8 cellular contexts compared by ENCODE assay signal in genomic region chr17:67996301-67997171, GRCh38. TPM values are rescaled to one million over a fixed set of nuclear protein-coding genes. Genes with fewer than 3 reads are reported as not detected.
A peak's percentile ranks its signal among the peaks of the same experiment; 100 is the strongest.
DNase-seq lines count a peak whose midpoint lies in the region; TF ChIP-seq lines count a peak whose summit lies in the region.
"Not testable (repeated sequence)": the region's sequence is repeated elsewhere in the genome, so short reads cannot be mapped to it uniquely, and the experiment has no call there.

TSS of gene C17orf58 (minus strand) at chr17:67996469. CDS start at chr17:67996198, 271 bp downstream.

- DNase-seq in AG08396 (ENCODE audit: low spot score): peak; percentile 13
- not testable (repeated sequence) for DNase-seq in H4 (ENCODE audit: low spot score); PC-9; activated T-helper 2 cell treated with anti-CD3 and anti-CD28 coated beads, Interferon-gamma antibody, Interleukin-2, Interleukin-4, amounts not matched to agents 10 μg/mL and 5 μg/mL and 100 μg/mL, durations not matched to agents 14 hours and 24 hours and 36 hours (ENCODE audit: low spot score)
- DNase-seq in stimulated activated CD4-positive, alpha-beta T cell treated with anti-CD3 and anti-CD28 coated beads, Interleukin-4, amount 100 ng/mL, for 24 hours: peak; percentile 39

- peaks cover 42% of the 10 kb centered on the region for H3F3A ChIP-seq in PC-9 (ENCODE audit: insufficient read depth, low read depth)

- H4K20me1 ChIP-seq in PC-9 (ENCODE audit: insufficient read depth): not testable (repeated sequence)

- H3K9ac ChIP-seq in duodenal mucosa (ENCODE audit: low read depth in 1 of 2, low read length in 2 of 2): peak within 1 kb of the TSS; percentile 45 to 49

- peak within 1 kb of the TSS; percentile 63; the same call in 1 of the 2 replicates for H3K4me3 ChIP-seq in PC-9
- peak within 1 kb of the TSS; percentile 69 to 83 for H3K4me3 ChIP-seq in duodenal mucosa (ENCODE audit: low read depth in 1 of 2, low read length in 2 of 2)
- peak within 1 kb of the TSS; percentile 51 for H3K4me3 ChIP-seq in iPS-11a (ENCODE audit: low read depth, low read length)

- intact Hi-C loops in PC-9 (cut with micrococcal nuclease; ENCODE audit: unreplicated experiment): loop anchor here (5.0 to 10.0 kb wide), 2 partner anchors 41 to 208 kb away; partner anchors contain the start of gene KPNA2
- intact Hi-C loops in activated T-helper 2 cell treated with anti-CD3 and anti-CD28 coated beads, Interferon-gamma antibody, Interleukin-2, Interleukin-4, amounts not matched to agents 10 μg/mL and 5 μg/mL and 100 μg/mL, durations not matched to agents 14 hours and 24 hours and 36 hours (cut with micrococcal nuclease): loop anchor here (2.0 kb wide), 1 partner anchor 14 kb away; no protein-coding TSS in a partner anchor

- peak within 1 kb of the TSS; percentile 79 for H3K4me2 ChIP-seq in PC-9

- CTCF ChIA-PET in PC-9 (lab: Charles Lee): not testable (repeated sequence)

- peaks cover 33% of the 10 kb centered on the region for H3K4me1 Mint-ChIP-seq in activated T-helper 2 cell treated with anti-CD3 and anti-CD28 coated beads, Interferon-gamma antibody, Interleukin-2, Interleukin-4, amounts not matched to agents 10 μg/mL and 5 μg/mL and 100 μg/mL, durations not matched to agents 14 hours and 24 hours and 36 hours (ENCODE audit: low read depth)
- H3K4me1 Mint-ChIP-seq in nephron: peaks cover 31% of the 10 kb centered on the region

- H3K27ac Mint-ChIP-seq in activated T-helper 2 cell treated with anti-CD3 and anti-CD28 coated beads, Interferon-gamma antibody, Interleukin-2, Interleukin-4, amounts not matched to agents 10 μg/mL and 5 μg/mL and 100 μg/mL, durations not matched to agents 14 hours and 24 hours and 36 hours: peak within 1 kb of the TSS; percentile 70
- peak within 1 kb of the TSS; percentile 26 to 92 (median 88) for H3K27ac Mint-ChIP-seq in nephron

- H3K9me3 Mint-ChIP-seq in activated T-helper 2 cell treated with anti-CD3 and anti-CD28 coated beads, Interferon-gamma antibody, Interleukin-2, Interleukin-4, amounts not matched to agents 10 μg/mL and 5 μg/mL and 100 μg/mL, durations not matched to agents 14 hours and 24 hours and 36 hours; nephron: not testable (repeated sequence)

- POLR2A ChIA-PET in PC-9 (lab: Charles Lee; ENCODE audit: unreplicated experiment): not testable (repeated sequence)

- H3K4me1 ChIP-seq in PC-9 (replicated peaks; ENCODE audit: insufficient read depth): peaks cover 43% of the 10 kb centered on the region
- peaks cover 15 to 16% of the 10 kb centered on the region in 2 donors for H3K4me1 ChIP-seq in duodenal mucosa (ENCODE audit: control insufficient read depth in 1 of 2, insufficient read depth in 2 of 2, low read length in 2 of 2)

- H3K27me3 Mint-ChIP-seq in activated T-helper 2 cell treated with anti-CD3 and anti-CD28 coated beads, Interferon-gamma antibody, Interleukin-2, Interleukin-4, amounts not matched to agents 10 μg/mL and 5 μg/mL and 100 μg/mL, durations not matched to agents 14 hours and 24 hours and 36 hours (ENCODE audit: low read depth): peaks cover 23% of the 10 kb centered on the region
- H3K27me3 Mint-ChIP-seq in nephron (ENCODE audit: low read depth): peaks cover 22% of the 10 kb centered on the region

- not testable (repeated sequence) for H3K36me3 ChIP-seq in PC-9 (ENCODE audit: low read depth); duodenal mucosa (ENCODE audit: control insufficient read depth in 1 of 2, insufficient read depth in 2 of 2, low read length in 2 of 2)

- H2AFZ ChIP-seq in PC-9: peak within 1 kb of the TSS; percentile 71

- H3K27me3 ChIP-seq in PC-9 (ENCODE audit: insufficient read depth, low read depth); duodenal mucosa (ENCODE audit: control insufficient read depth in 1 of 2, insufficient read depth in 2 of 2, low read length in 2 of 2): not testable (repeated sequence)

- not testable (repeated sequence) for TF ChIP-seq CTCF in PC-9 (conservative IDR thresholded peaks at IDR 0.05); nephron (IDR thresholded peaks at IDR 0.05; ENCODE audit: unreplicated experiment in 3 of 3)

- H3K36me3 Mint-ChIP-seq in activated T-helper 2 cell treated with anti-CD3 and anti-CD28 coated beads, Interferon-gamma antibody, Interleukin-2, Interleukin-4, amounts not matched to agents 10 μg/mL and 5 μg/mL and 100 μg/mL, durations not matched to agents 14 hours and 24 hours and 36 hours (ENCODE audit: low read depth); nephron (ENCODE audit: low read depth): not testable (repeated sequence)

- not testable (repeated sequence) for H3K79me2 ChIP-seq in PC-9 (ENCODE audit: low read depth)

- peak within 1 kb of the TSS; percentile 91 for H3K4me3 Mint-ChIP-seq in activated T-helper 2 cell treated with anti-CD3 and anti-CD28 coated beads, Interferon-gamma antibody, Interleukin-2, Interleukin-4, amounts not matched to agents 10 μg/mL and 5 μg/mL and 100 μg/mL, durations not matched to agents 14 hours and 24 hours and 36 hours (ENCODE audit: low read depth)
- H3K4me3 Mint-ChIP-seq in nephron: peak within 1 kb of the TSS; percentile 82 to 90 (median 86)

- not testable (repeated sequence) for H3K9me3 ChIP-seq in PC-9 (ENCODE audit: insufficient read depth, low read depth); duodenal mucosa (ENCODE audit: control insufficient read depth in 1 of 2, low read length in 2 of 2)

- not testable (repeated sequence) for H3K9me2 ChIP-seq in PC-9 (ENCODE audit: insufficient read depth)

- H3K27ac ChIP-seq in PC-9; duodenal mucosa (ENCODE audit: low read depth, low read length): not testable (repeated sequence)

- not testable (repeated sequence) for BruUV-seq in PC-9 (replicated peaks; lab: Mats Ljungman, UMichigan)

RNA-seq across cellular contexts. Expression of gene C17orf58, which starts in this region (rescaled TPM):
- total RNA-seq in H4 (2014; rRNA removed; shearing (Covaris generic)): 20.3 and 25.5 TPM in 2 replicates
- total RNA-seq in PC-9 (2021): 14.5 and 15.5 TPM in 2 replicates
- 22.7 and 23.0 TPM in 2 replicates for total RNA-seq in activated T-helper 2 cell treated with anti-CD3 and anti-CD28 coated beads, Interferon-gamma antibody, Interleukin-2, Interleukin-4, amounts not matched to agents 10 μg/mL and 5 μg/mL and 100 μg/mL, durations not matched to agents 14 hours and 24 hours and 36 hours
